ENCODE assay signal across 17 cellular contexts in genomic region chr6:118914598-118914997, GRCh38. TPM values are rescaled to one million over a fixed set of nuclear protein-coding genes. Genes with fewer than 3 reads are reported as not detected.
DNase-seq lines count a peak whose midpoint lies in the region; ATAC-seq and TF ChIP-seq lines count a peak whose summit lies in the region.
"Had no signal": no experiment of that assay in that cellular context is flagged by ENCODE, and none has a peak within 500 bp of the region (broad histone marks: within the 10 kb centered on the region; RNA-seq: fewer than 3 reads in every experiment).

No MANE protein-coding gene starts in this region.

- H3K27ac Mint-ChIP-seq in activated naive CD4-positive, alpha-beta T cell treated with anti-CD3 and anti-CD28 coated beads, Interleukin-2, amount 50 U/mL, for 24 hours, result peak overlapping the region; percentile 19
- H3K27ac Mint-ChIP-seq in activated naive CD4-positive, alpha-beta T cell treated with anti-CD3 and anti-CD28 coated beads, Interleukin-2, amount 10 ng/mL, durations not matched to agents 7 days and 5 days, result no peak overlapping the region
- peak overlapping the region; percentile 7 to 66 for H3K27ac Mint-ChIP-seq in T-cell
- peak overlapping the region; percentile 51 for H3K27ac Mint-ChIP-seq in memory B cell

- no peak overlapping the region for H3K27ac ChIP-seq in heart right ventricle
- H3K27ac ChIP-seq: A549 had no signal

- no peak for TF ChIP-seq CTCF in heart right ventricle (IDR thresholded peaks at IDR 0.05)

- H3K27me3 ChIP-seq in heart right ventricle, result no peaks in the 10 kb centered on the region

- DNase-seq in activated naive CD4-positive, alpha-beta T cell treated with anti-CD3 and anti-CD28 coated beads, Interleukin-2, amount 10 ng/mL, durations not matched to agents 7 days and 5 days, result no peak
- DNase-seq in T-cell, result no peak
- DNase-seq in memory B cell (ENCODE audit: low spot score in 2 of 2), result no peak
- no peak for DNase-seq in ureter (ENCODE audit: low spot score)
- DNase-seq in heart right ventricle, result no peak
- DNase-seq in activated effector memory CD4-positive, alpha-beta T cell treated with Interleukin-2 at 50 U/mL for 16 hours, result no peak
- DNase-seq: DMS 273 treated with DMSO at 0.1 percent for 48 hours, DND-41, KBM-7, NCI-H187, NCI-H226, NCI-H524 treated with DMSO at 0.1 percent for 48 hours, PC-3, RPMI8226, SIG-M5 had no signal

- CTCF ChIA-PET in activated naive CD4-positive, alpha-beta T cell treated with anti-CD3 and anti-CD28 coated beads, Interleukin-2, amount 10 ng/mL, durations not matched to agents 7 days and 5 days (lab: Charles Lee), result no interaction called here
- CTCF ChIA-PET in T-cell (lab: Charles Lee), result interaction anchor here in 1 of 2 donors (0.7 to 1.5 kb wide), 2 partner anchors 18 to 239 kb away, joined by 3 read pairs; no protein-coding TSS in a partner anchor

- peaks cover 0 to 100% (median 26%) of the 10 kb centered on the region in 9 donors for H3K36me3 ChIP-seq in heart right ventricle

- no peak overlapping the region for H3K4me3 ChIP-seq in heart right ventricle
- H3K4me3 ChIP-seq: A549 had no signal

- H3K36me3 Mint-ChIP-seq in activated naive CD4-positive, alpha-beta T cell treated with anti-CD3 and anti-CD28 coated beads, Interleukin-2, amount 50 U/mL, for 24 hours, result peaks cover 22% of the 10 kb centered on the region
- peaks cover 55% of the 10 kb centered on the region for H3K36me3 Mint-ChIP-seq in activated naive CD4-positive, alpha-beta T cell treated with anti-CD3 and anti-CD28 coated beads, Interleukin-2, amount 10 ng/mL, durations not matched to agents 7 days and 5 days
- H3K36me3 Mint-ChIP-seq in T-cell (peaks cover 65% of the 10 kb centered on the region), memory B cell (peaks cover 24% of the 10 kb centered on the region)

- POLR2A ChIA-PET in T-cell (lab: Charles Lee), result no interaction called here

- H3K4me1 ChIP-seq in heart right ventricle, result no peaks in the 10 kb centered on the region
- H3K4me1 ChIP-seq: A549 had no signal

- no peaks in the 10 kb centered on the region for H3K27me3 Mint-ChIP-seq in activated naive CD4-positive, alpha-beta T cell treated with anti-CD3 and anti-CD28 coated beads, Interleukin-2, amount 50 U/mL, for 24 hours
- no peaks in the 10 kb centered on the region for H3K27me3 Mint-ChIP-seq in activated naive CD4-positive, alpha-beta T cell treated with anti-CD3 and anti-CD28 coated beads, Interleukin-2, amount 10 ng/mL, durations not matched to agents 7 days and 5 days
- H3K27me3 Mint-ChIP-seq in T-cell (no peaks in the 10 kb centered on the region), memory B cell (no peaks in the 10 kb centered on the region)

- no peaks in the 10 kb centered on the region for H3K9me3 ChIP-seq in heart right ventricle
- H3K9me3 ChIP-seq: A549 had no signal

- intact Hi-C loops in heart right ventricle (cut with DNase I), result no loop called here

- H3K4me3 Mint-ChIP-seq in activated naive CD4-positive, alpha-beta T cell treated with anti-CD3 and anti-CD28 coated beads, Interleukin-2, amount 50 U/mL, for 24 hours, result no peak overlapping the region
- H3K4me3 Mint-ChIP-seq in activated naive CD4-positive, alpha-beta T cell treated with anti-CD3 and anti-CD28 coated beads, Interleukin-2, amount 10 ng/mL, durations not matched to agents 7 days and 5 days, result no peak overlapping the region
- H3K4me3 Mint-ChIP-seq in T-cell, result no peak overlapping the region
- H3K4me3 Mint-ChIP-seq in memory B cell, result no peak overlapping the region

- no peaks in the 10 kb centered on the region for H3K9me3 Mint-ChIP-seq in activated naive CD4-positive, alpha-beta T cell treated with anti-CD3 and anti-CD28 coated beads, Interleukin-2, amount 50 U/mL, for 24 hours
- H3K9me3 Mint-ChIP-seq in activated naive CD4-positive, alpha-beta T cell treated with anti-CD3 and anti-CD28 coated beads, Interleukin-2, amount 10 ng/mL, durations not matched to agents 7 days and 5 days, result no peaks in the 10 kb centered on the region
- H3K9me3 Mint-ChIP-seq in T-cell (no peaks in the 10 kb centered on the region), memory B cell (no peaks in the 10 kb centered on the region)

- H3K4me1 Mint-ChIP-seq in activated naive CD4-positive, alpha-beta T cell treated with anti-CD3 and anti-CD28 coated beads, Interleukin-2, amount 50 U/mL, for 24 hours, result peaks cover 7% of the 10 kb centered on the region
- H3K4me1 Mint-ChIP-seq in activated naive CD4-positive, alpha-beta T cell treated with anti-CD3 and anti-CD28 coated beads, Interleukin-2, amount 10 ng/mL, durations not matched to agents 7 days and 5 days, result no peaks in the 10 kb centered on the region
- peaks cover 5 to 11% (median 7%) of the 10 kb centered on the region in 3 donors for H3K4me1 Mint-ChIP-seq in T-cell
- no peaks in the 10 kb centered on the region for H3K4me1 Mint-ChIP-seq in memory B cell

- no peak for ATAC-seq in T-cell (replicated peaks in 1 of 4)
- ATAC-seq in memory B cell (ENCODE audit: low read depth), result no peak
- no peak for ATAC-seq in heart right ventricle
- ATAC-seq: A549, PC-3 had no signal

RNA-seq across cellular contexts. Expression of gene MCM9, which starts 20.4 kb away (rescaled TPM):
- total RNA-seq in T-cell, result 10 to 100 TPM; 27.9 to 34.8 (median 31.4) TPM
- 36.0 TPM for total RNA-seq in ureter
- total RNA-seq in heart right ventricle, result 1 to 10 TPM; 4.0 to 7.8 (median 5.5) TPM
- 1 to 10 TPM; 1.5 to 3.3 TPM for polyA plus RNA-seq in heart right ventricle

RNA-seq across cellular contexts. Expression of gene ASF1A, which starts 20.6 kb away (rescaled TPM):
- total RNA-seq in T-cell (10 to 100 TPM; 16.8 to 49.6 (median 42.5) TPM), ureter (24.5 TPM), heart right ventricle (10 to 100 TPM; 15.1 to 25.5 (median 22.0) TPM)
- 10 to 100 TPM; 11.7 to 27.2 TPM for polyA plus RNA-seq in heart right ventricle
